Comparison of ENCODE assay signal across 20 cellular contexts in genomic region chr5:32534056-32534455, GRCh38. TPM values are rescaled to one million over a fixed set of nuclear protein-coding genes. Genes with fewer than 3 reads are reported as not detected.
A peak's percentile ranks its signal among the peaks of the same experiment; 100 is the strongest.
DNase-seq lines count a peak whose midpoint lies in the region; ATAC-seq and TF ChIP-seq lines count a peak whose summit lies in the region.
"Had no signal": no experiment of that assay in that cellular context is flagged by ENCODE, and none has a peak within 500 bp of the region (broad histone marks: within the 10 kb centered on the region; RNA-seq: fewer than 3 reads in every experiment).

No MANE protein-coding gene starts in this region.

- no peak for DNase-seq in activated naive CD4-positive, alpha-beta T cell treated with anti-CD3 and anti-CD28 coated beads, Interleukin-2, amount 50 U/mL, for 16 hours
- peak in 1 of 4 donors; percentile 16 for DNase-seq in body of pancreas
- no peak for DNase-seq in stimulated activated effector memory CD8-positive, alpha-beta T cell treated with anti-CD3 and anti-CD28 coated beads, Interleukin-12 subunit alpha, Interleukin-12 subunit beta, amount 100 ng/mL, for 72 hours (ENCODE audit: low spot score in 2 of 2)
- no peak for DNase-seq in hippocampal formation (lab: John Stamatoyannopoulos, UW)
- DNase-seq in head of caudate nucleus: no peak
- DNase-seq: activated CD4-positive, alpha-beta T cell treated with anti-CD3 and anti-CD28 coated beads, Interleukin-2, amount 50 U/mL, for 4 hours; activated effector memory CD4-positive, alpha-beta T cell treated with anti-CD3 and anti-CD28 coated beads, Interleukin-2, amount 50 U/mL, for 16 hours; Calu3; cortex of kidney; H7; IMR-90; MM.1S; NCI-H1694 treated with DMSO at 0.1 percent for 48 hours; NCI-H2227 treated with DMSO at 0.1 percent for 48 hours; stimulated activated CD4-positive, alpha-beta T cell treated with anti-CD3 and anti-CD28 coated beads, Interleukin-1b, Interleukin-23, amount 100 ng/mL, for 48 hours had no signal

- H3K4me1 Mint-ChIP-seq in activated naive CD4-positive, alpha-beta T cell treated with anti-CD3 and anti-CD28 coated beads, Interleukin-2, amount 50 U/mL, for 24 hours: peaks cover 47% of the 10 kb centered on the region
- peaks cover 56% of the 10 kb centered on the region for H3K4me1 Mint-ChIP-seq in stimulated activated effector memory CD8-positive, alpha-beta T cell treated with anti-CD3 and anti-CD28 coated beads, Interleukin-12 subunit alpha, Interleukin-12 subunit beta, amount 100 ng/mL, for 72 hours

- H3K36me3 ChIP-seq in KMS-11 (ENCODE audit: insufficient read depth) (no peaks in the 10 kb centered on the region; the same call in 1 of the 2 replicates), body of pancreas (replicated peaks in 1 of 2; ENCODE audit: insufficient read depth in 1 of 2, low read depth in 2 of 2) (no peaks in the 10 kb centered on the region)

- H3K27ac Mint-ChIP-seq in activated naive CD4-positive, alpha-beta T cell treated with anti-CD3 and anti-CD28 coated beads, Interleukin-2, amount 50 U/mL, for 24 hours: no peak overlapping the region
- H3K27ac Mint-ChIP-seq in stimulated activated effector memory CD8-positive, alpha-beta T cell treated with anti-CD3 and anti-CD28 coated beads, Interleukin-12 subunit alpha, Interleukin-12 subunit beta, amount 100 ng/mL, for 72 hours: peak overlapping the region; percentile 95

- H3K27me3 Mint-ChIP-seq in activated naive CD4-positive, alpha-beta T cell treated with anti-CD3 and anti-CD28 coated beads, Interleukin-2, amount 50 U/mL, for 24 hours: no peaks in the 10 kb centered on the region

- peak overlapping the region; percentile 69 for H3K4me3 Mint-ChIP-seq in activated naive CD4-positive, alpha-beta T cell treated with anti-CD3 and anti-CD28 coated beads, Interleukin-2, amount 50 U/mL, for 24 hours
- peak overlapping the region; percentile 81 for H3K4me3 Mint-ChIP-seq in stimulated activated effector memory CD8-positive, alpha-beta T cell treated with anti-CD3 and anti-CD28 coated beads, Interleukin-12 subunit alpha, Interleukin-12 subunit beta, amount 100 ng/mL, for 72 hours

- TF ChIP-seq CTCF in KMS-11 (conservative IDR thresholded peaks at IDR 0.05; ENCODE audit: low read depth, low read length) (no peak), body of pancreas (IDR thresholded peaks at IDR 0.05) (no peak)

- H3K9me3 ChIP-seq in body of pancreas: no peaks in the 10 kb centered on the region

- no peak for TF ChIP-seq POLR2A in body of pancreas (IDR thresholded peaks at IDR 0.05)

- H3K79me2 ChIP-seq in KMS-11 (ENCODE audit: insufficient read depth, low read depth): peaks cover 46% of the 10 kb centered on the region

- H3K4me3 ChIP-seq in KMS-11 (IDR thresholded peaks at IDR 0.05; ENCODE audit: insufficient read depth, low read depth, low read length) (no peak overlapping the region), body of pancreas (no peak overlapping the region)
- H3K4me3 ChIP-seq: SK-N-MC had no signal

- no peaks in the 10 kb centered on the region for H3K36me3 Mint-ChIP-seq in activated naive CD4-positive, alpha-beta T cell treated with anti-CD3 and anti-CD28 coated beads, Interleukin-2, amount 50 U/mL, for 24 hours
- H3K36me3 Mint-ChIP-seq in stimulated activated effector memory CD8-positive, alpha-beta T cell treated with anti-CD3 and anti-CD28 coated beads, Interleukin-12 subunit alpha, Interleukin-12 subunit beta, amount 100 ng/mL, for 72 hours: peaks cover 29% of the 10 kb centered on the region

- H3K4me1 ChIP-seq in KMS-11 (ENCODE audit: low read depth, poor library complexity, severe bottlenecking) (peaks cover 91% of the 10 kb centered on the region), body of pancreas (peaks cover 4% of the 10 kb centered on the region)

- no peak overlapping the region for H2AFZ ChIP-seq in KMS-11 (ENCODE audit: low read depth)

- 18 to 40% methylated on average over 1 of the region's 1 CpG for WGBS in body of pancreas, 2 donors

- H3K27me3 ChIP-seq in KMS-11 (ENCODE audit: insufficient read depth, low read depth) (no peaks in the 10 kb centered on the region), body of pancreas (no peaks in the 10 kb centered on the region)

- peak overlapping the region; percentile 96 for H3K4me2 ChIP-seq in KMS-11

- intact Hi-C loops in body of pancreas (cut with DNase I): no loop called here
- intact Hi-C loops in head of caudate nucleus (cut with DNase I): no loop called here

- no peak overlapping the region for H3K9ac ChIP-seq in KMS-11

- no peaks in the 10 kb centered on the region for H3K9me3 Mint-ChIP-seq in activated naive CD4-positive, alpha-beta T cell treated with anti-CD3 and anti-CD28 coated beads, Interleukin-2, amount 50 U/mL, for 24 hours
- no peaks in the 10 kb centered on the region for H3K9me3 Mint-ChIP-seq in stimulated activated effector memory CD8-positive, alpha-beta T cell treated with anti-CD3 and anti-CD28 coated beads, Interleukin-12 subunit alpha, Interleukin-12 subunit beta, amount 100 ng/mL, for 72 hours

- ATAC-seq in body of pancreas (peak; percentile 30), HG02870 (IDR thresholded peaks at IDR 0.05; ENCODE audit: unreplicated experiment) (no peak)
- ATAC-seq in stimulated activated effector memory CD8-positive, alpha-beta T cell treated with anti-CD3 and anti-CD28 coated beads, Interleukin-12 subunit alpha, Interleukin-12 subunit beta, amount 100 ng/mL, for 72 hours: no peak
- ATAC-seq: Panc1 had no signal

- no peaks in the 10 kb centered on the region for H4K20me1 ChIP-seq in KMS-11 (ENCODE audit: insufficient read depth)

- H3K27ac ChIP-seq in KMS-11: peak overlapping the region; percentile 37
- no peak overlapping the region for H3K27ac ChIP-seq in body of pancreas
- H3K27ac ChIP-seq: SK-N-MC had no signal

RNA-seq across cellular contexts. Expression of gene SUB1, which starts 51.3 kb away (rescaled TPM):
- total RNA-seq in body of pancreas: 100 to 1,000 TPM in 1 of 2 donors, 10 to 100 TPM in 1; 30.1 to 168 TPM
